In the genomic region with DNA sequence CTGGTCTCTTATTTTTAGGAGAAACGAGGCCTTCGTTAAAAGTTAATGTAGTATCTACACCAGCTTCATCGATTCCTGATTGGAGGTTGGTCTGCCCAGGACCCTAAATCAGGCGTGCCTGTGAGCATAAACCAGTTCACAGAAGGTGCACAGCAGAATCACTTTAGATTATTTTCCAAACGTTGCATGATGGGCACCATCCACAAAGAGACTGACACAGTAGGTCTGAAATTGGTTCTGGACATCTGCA, we compare ENCODE assay signal across 9 cellular contexts. TPM values are rescaled to one million over a fixed set of nuclear protein-coding genes. Genes with fewer than 3 reads are reported as not detected.
A peak's percentile ranks its signal among the peaks of the same experiment; 100 is the strongest.
DNase-seq lines count a peak whose midpoint lies in the region; ATAC-seq, FAIRE-seq and TF ChIP-seq lines count a peak whose summit lies in the region.
"Had no signal": no experiment of that assay in that cellular context is flagged by ENCODE, and none has a peak within 500 bp of the region (broad histone marks: within the 10 kb centered on the region; RNA-seq: fewer than 3 reads in every experiment).

No MANE protein-coding gene starts in this region.

- CTCF ChIA-PET in K562 (lab: Yijun Ruan, JAX; ENCODE audit: low intra/inter-chr PET ratio): interaction anchor here (0.7 kb wide), 1 partner anchor 624 kb away, joined by 3 read pairs; no protein-coding TSS in a partner anchor

- H3K9me1 ChIP-seq in K562 (ENCODE audit: control insufficient read depth, insufficient read depth, low read length): no peaks in the 10 kb centered on the region

- H3K4me1 ChIP-seq in heart right ventricle (peaks cover 0 to 38% (median 11%) of the 10 kb centered on the region in 9 donors), K562 (replicated peaks in 1 of 2; ENCODE audit: control insufficient read depth in 2 of 2, insufficient read depth in 2 of 2, low read length in 2 of 2) (peaks cover 9 to 25% of the 10 kb centered on the region in 2 experiments; a peak in 4 of 5 replicates), mesodermal cell (ENCODE audit: control insufficient read depth, insufficient read depth, low read length, poor library complexity, severe bottlenecking) (peaks cover 7% of the 10 kb centered on the region), uterus (no peaks in the 10 kb centered on the region)

- no peak for TF ChIP-seq RAD21 in K562 (CRISPR knock-in tag; conservative IDR thresholded peaks at IDR 0.05 in 1 of 2, IDR thresholded peaks at IDR 0.05 in 1 of 2)

- H3K9me3 ChIP-seq in heart right ventricle: no peaks in the 10 kb centered on the region
- no peaks in the 10 kb centered on the region for H3K9me3 ChIP-seq in K562 (replicated peaks; ENCODE audit: control insufficient read depth, insufficient read depth, low read depth, low read length)
- H3K9me3 ChIP-seq in mesodermal cell (ENCODE audit: control insufficient read depth, low read length): no peaks in the 10 kb centered on the region
- no peaks in the 10 kb centered on the region for H3K9me3 ChIP-seq in uterus

- in situ Hi-C loops in K562 (cut with MboI): loop anchor here (10.0 kb wide), 1 partner anchor 354 kb away; no protein-coding TSS in a partner anchor
- in situ Hi-C loops in ACHN (cut with HindIII; ENCODE audit: low pct_ligation_motif_present, low pct_unique_long_range_greater_than_20kb, low sequenced_read_pairs): no loop called here

- no peak for ATAC-seq in heart right ventricle
- ATAC-seq in left ventricle myocardium superior: no peak
- ATAC-seq in K562: no peak

- FAIRE-seq in K562 (lab: Jason Lieb, UNC): peak; percentile 23
- FAIRE-seq in GM12892 (lab: Jason Lieb, UNC): no peak
- FAIRE-seq: G401.6 had no signal

- no peaks in the 10 kb centered on the region for H4K20me1 ChIP-seq in K562 (replicated peaks; ENCODE audit: control insufficient read depth, insufficient read depth, low read length)

- TF ChIP-seq EP300 in K562 (IDR thresholded peaks at IDR 0.05; ENCODE audit: low read length): no peak

- DNase-seq in heart right ventricle (no peak), left ventricle myocardium superior (no peak), K562 (ENCODE audit: extremely low read depth in 1 of 4, low spot score in 3 of 4) (no peak), uterus (no peak), cortex of kidney (lab: John Stamatoyannopoulos, UW) (no peak), ACHN (no peak), GM12892 (ENCODE audit: insufficient read length) (no peak)

- intact Hi-C loops in heart right ventricle (cut with DNase I): no loop called here
- intact Hi-C loops in left ventricle myocardium superior (cut with micrococcal nuclease): no loop called here
- intact Hi-C loops in K562 (cut with micrococcal nuclease): loop anchor here (2.0 kb wide), 2 partner anchors 106 to 156 kb away; partner anchors contain the start of gene COA6
- intact Hi-C loops in uterus (cut with DNase I; ENCODE audit: low total_unique reads): no loop called here

- H3K36me3 ChIP-seq in heart right ventricle: no peaks in the 10 kb centered on the region
- no peaks in the 10 kb centered on the region for H3K36me3 ChIP-seq in K562 (ENCODE audit: control insufficient read depth, insufficient read depth, low read length)
- H3K36me3 ChIP-seq in mesodermal cell (ENCODE audit: control insufficient read depth, insufficient read depth, low read length): no peaks in the 10 kb centered on the region
- no peaks in the 10 kb centered on the region for H3K36me3 ChIP-seq in uterus

- H3K4me2 ChIP-seq in K562 (ENCODE audit: insufficient read depth, low read length): peak overlapping the region; percentile 89

- WGBS in heart right ventricle, 2 donors: 18 to 21% methylated on average over 5 of the region's 5 CpGs
- WGBS in K562 (ENCODE audit: insufficient coverage, low coverage, missing lambda C conversion rate): 23% methylated on average over 5 of the region's 5 CpGs
- 31 to 67% methylated on average over 3 to 4 of the region's 5 CpGs for WGBS in mesodermal cell (ENCODE audit: insufficient coverage in 2 of 2), 2 experiments

- peaks cover 0 to 6% (median 0%) of the 10 kb centered on the region in 7 donors for H3K27me3 ChIP-seq in heart right ventricle
- H3K27me3 ChIP-seq in K562 (ENCODE audit: control insufficient read depth in 2 of 2, insufficient read depth in 2 of 2, low read length in 2 of 2): peaks cover 0 to 5% of the 10 kb centered on the region in 2 experiments; a peak in 1 of 5 replicates
- no peaks in the 10 kb centered on the region for H3K27me3 ChIP-seq in uterus

- TF ChIP-seq POLR2A in K562 (conservative IDR thresholded peaks at IDR 0.05) (no peak), uterus (IDR thresholded peaks at IDR 0.05) (no peak), GM12892 (IDR thresholded peaks at IDR 0.05; ENCODE audit: low read depth, low read length) (no peak)

- POLR2A ChIA-PET in K562 (lab: Yijun Ruan, JAX): interaction anchor here (0.7 to 2.8 kb wide), 8 partner anchors 8 to 159 kb away, joined by 3 to 8 read pairs (median 4); partner anchors contain the start of genes COA6 and IRF2BP2

- no TSS peak for BruUV-seq in K562 (replicated peaks; lab: Mats Ljungman, UMichigan)

- H3K4me3 ChIP-seq in heart right ventricle: peak overlapping the region; percentile 52 to 97 (median 83)
- H3K4me3 ChIP-seq in K562: peak overlapping the region; percentile 73
- peak overlapping the region; percentile 58 for H3K4me3 ChIP-seq in mesodermal cell (ENCODE audit: extremely low read depth, insufficient read depth, low read length, poor library complexity, severe bottlenecking)
- H3K4me3 ChIP-seq in uterus: peak overlapping the region; percentile 45 to 77

- peaks cover 7% of the 10 kb centered on the region; the same call in 2 of the 3 replicates for H3K79me2 ChIP-seq in K562 (ENCODE audit: control insufficient read depth, insufficient read depth, low read length)

- peak overlapping the region; percentile 63 to 90; a peak in 2 of 4 replicates for H3K9ac ChIP-seq in K562 (ENCODE audit: insufficient read depth in 1 of 2, low read depth in 2 of 2, low read length in 2 of 2)

- H2AFZ ChIP-seq in K562 (ENCODE audit: low read depth, low read length): peak overlapping the region; percentile 96

- no peak for TF ChIP-seq CTCF in heart right ventricle (IDR thresholded peaks at IDR 0.05)
- no peak for TF ChIP-seq CTCF in K562 (IDR thresholded peaks at IDR 0.05 in 2 of 3, conservative IDR thresholded peaks at IDR 0.05 in 1 of 3; ENCODE audit: insufficient read depth in 2 of 3, low read depth in 1 of 3, low read length in 3 of 3)
- no peak for TF ChIP-seq CTCF in uterus (IDR thresholded peaks at IDR 0.05)

- H3K27ac ChIP-seq in heart right ventricle (peak overlapping the region in 9 of 10 donors; percentile 47 to 95 (median 88)), K562 (ENCODE audit: extremely low read depth, low read depth, low read length) (no peak overlapping the region), mesodermal cell (ENCODE audit: low read depth, low read length, severe bottlenecking) (no peak overlapping the region), uterus (peak overlapping the region; percentile 62 to 83)

TF ChIP-seq in K562, 482 proteins besides CTCF, POLR2A, EP300 and RAD21 (continues in another document):
- no peak for TF ChIP-seq PHB (CRISPR knock-in tag; IDR thresholded peaks at IDR 0.05)
- TF ChIP-seq STAT5A (IDR thresholded peaks at IDR 0.05; ENCODE audit: borderline replicate concordance, low read length): no peak
- no peak for TF ChIP-seq ZNF586 (CRISPR knock-in tag; conservative IDR thresholded peaks at IDR 0.05)
- TF ChIP-seq SMAD3 (CRISPR knock-in tag; conservative IDR thresholded peaks at IDR 0.05): no peak

RNA-seq across cellular contexts. Expression of gene TARBP1, which starts 0.3 kb away (rescaled TPM):
- total RNA-seq in heart right ventricle (10 to 100 TPM in 3 of 10 donors, 1 to 10 TPM in 7; 6.9 to 11.7 (median 9.0) TPM), left ventricle myocardium superior (10.8 TPM), K562 (2014; rRNA removed) (15.3 and 16.1 TPM in 2 replicates), K562 (2014; rRNA removed; fragmentation: Illumina TruSeq; extraction: Trizol) (25.0 and 28.0 TPM in 2 replicates), K562 (2015; rRNA removed; fragmentation: Illumina TruSeq; extraction: Trizol) (23.1 and 26.5 TPM in 2 replicates), K562 (2021) (15.6 and 18.6 TPM in 2 replicates), uterus (10 to 100 TPM in 3 of 4 donors, under 1 TPM in 1; 0.88 to 79.8 (median 21.2) TPM)
- polyA plus RNA-seq in heart right ventricle (10 to 100 TPM in 1 of 2 donors, 1 to 10 TPM in 1; 4.6 to 49.9 TPM), K562 (2011; rRNA removed) (48.0 and 66.5 TPM in 2 replicates), K562 (2014; fragmentation: Illumina TruSeq; extraction: Trizol) (20.5 and 22.9 TPM in 2 replicates), K562 (2014; fragmentation: Nextera tagmentation; extraction: Ambion mirVana) (10 to 100 TPM in 1 of 2 experiments, 1 to 10 TPM in 1; 8.8 to 10.4 TPM), K562 (2014; rRNA removed) (24.3 and 29.5 TPM in 2 replicates)
- 26.2 and 82.6 TPM in 2 replicates for total RNA-seq in K562 (2011; cell fraction: chromatin; rRNA removed; ENCODE audit: low replicate concordance)
- total RNA-seq in K562 (2011; cell fraction: nucleolus; rRNA removed): 15.0 and 20.9 TPM in 2 replicates
- total RNA-seq in K562 (2011; cell fraction: nucleoplasm; rRNA removed): 28.7 and 45.3 TPM in 2 replicates
- polyA plus RNA-seq in K562 (2011; cell fraction: cytosol; rRNA removed): 12.4 and 31.8 TPM in 2 replicates
- polyA plus RNA-seq in K562 (2011; cell fraction: nucleus; rRNA removed): 84.2 and 119 TPM in 2 replicates
- polyA plus RNA-seq in K562 (2012): 14.6 and 30.8 TPM in 2 replicates
- polyA minus RNA-seq in K562 (2011; rRNA and poly(A)+ RNA removed): 27.7 and 45.5 TPM in 2 replicates
- polyA minus RNA-seq in K562 (2011; cell fraction: cytosol; rRNA and poly(A)+ RNA removed): 10.1 and 19.2 TPM in 2 replicates
- polyA minus RNA-seq in K562 (2011; cell fraction: nucleus; rRNA and poly(A)+ RNA removed): 19.0 and 38.9 TPM in 2 replicates
- polyA plus RNA-seq in mesodermal cell (2013, experiment 1 of 2): 16.3 TPM
- 19.6 TPM for polyA plus RNA-seq in mesodermal cell (2013, experiment 2 of 2)
- 66.3 TPM for polyA plus RNA-seq in GM12892 (2012; ENCODE audit: missing spikeins)

Comparison
In these comparisons a context has a peak if more than half of its experiments do, and no peak if none do; other contexts are left out.
1. H3K27ac ChIP-seq: peak in heart right ventricle (9 of 10) and uterus (2 of 2); none in K562 (single experiment) and mesodermal cell (single experiment).
2. Peak in every context shown above with its lines, with median percentiles within 50 percentile points of each other: H3K4me3 ChIP-seq.